18 cellular contexts compared by ENCODE assay signal in the genomic region with DNA sequence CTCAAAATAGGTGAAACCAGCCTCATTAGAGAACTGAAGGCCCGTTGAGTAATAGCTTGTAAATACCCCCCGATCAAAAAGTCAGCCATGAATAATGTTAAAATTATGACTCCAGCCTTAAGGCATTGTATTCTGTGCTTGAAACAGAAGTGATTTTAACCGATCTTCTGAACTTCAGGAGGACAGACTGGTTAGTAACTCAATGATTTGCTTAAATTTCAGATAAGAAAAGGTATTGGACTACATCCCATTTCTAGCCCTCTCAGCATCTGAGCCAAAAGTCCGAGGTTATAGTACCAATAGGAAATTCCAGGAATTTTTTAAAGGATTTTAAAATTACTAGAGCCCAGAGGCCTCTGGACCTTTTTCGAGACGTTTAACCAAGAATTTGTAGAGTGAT.
"Had no signal": no experiment of that assay in that cellular context is flagged by ENCODE, and none has a peak within 500 bp of the region (broad histone marks: within the 10 kb centered on the region; RNA-seq: fewer than 3 reads in every experiment).

No MANE protein-coding gene starts in this region.

- H3K36me3 ChIP-seq: right lobe of liver, upper lobe of right lung, vagina had no signal

- DNase-seq: effector memory CD4-positive, alpha-beta T cell; esophagus squamous epithelium; foreskin melanocyte; heart right ventricle; hypothalamus; kidney glomerular epithelial cell; mammary epithelial cell; naive thymus-derived CD4-positive, alpha-beta T cell; nephron progenitor cell; psoas muscle; retina; right lobe of liver; stimulated activated CD4-positive, alpha-beta T cell treated with anti-CD3 and anti-CD28 coated beads, Interleukin-4, amount 100 ng/mL, for 1 hour; stimulated activated naive CD8-positive, alpha-beta T cell treated with anti-CD3 and anti-CD28 coated beads, Interleukin-15, amount 100 ng/mL, for 72 hours; testis; upper lobe of right lung had no signal

- H3K9me3 ChIP-seq: esophagus squamous epithelium, heart right ventricle, psoas muscle, right lobe of liver, testis, tibial nerve, upper lobe of right lung, vagina had no signal

- H3K27ac ChIP-seq: esophagus squamous epithelium, heart right ventricle, psoas muscle, right lobe of liver, testis, tibial nerve, upper lobe of right lung, vagina had no signal

- H3K4me3 ChIP-seq: esophagus squamous epithelium, heart right ventricle, psoas muscle, right lobe of liver, testis, tibial nerve, upper lobe of right lung, vagina had no signal

- H3K27me3 ChIP-seq: esophagus squamous epithelium, heart right ventricle, right lobe of liver, testis, tibial nerve, upper lobe of right lung, vagina had no signal

- H3K4me1 ChIP-seq: esophagus squamous epithelium, heart right ventricle, psoas muscle, right lobe of liver, tibial nerve, upper lobe of right lung, vagina had no signal
